In the genomic region with DNA sequence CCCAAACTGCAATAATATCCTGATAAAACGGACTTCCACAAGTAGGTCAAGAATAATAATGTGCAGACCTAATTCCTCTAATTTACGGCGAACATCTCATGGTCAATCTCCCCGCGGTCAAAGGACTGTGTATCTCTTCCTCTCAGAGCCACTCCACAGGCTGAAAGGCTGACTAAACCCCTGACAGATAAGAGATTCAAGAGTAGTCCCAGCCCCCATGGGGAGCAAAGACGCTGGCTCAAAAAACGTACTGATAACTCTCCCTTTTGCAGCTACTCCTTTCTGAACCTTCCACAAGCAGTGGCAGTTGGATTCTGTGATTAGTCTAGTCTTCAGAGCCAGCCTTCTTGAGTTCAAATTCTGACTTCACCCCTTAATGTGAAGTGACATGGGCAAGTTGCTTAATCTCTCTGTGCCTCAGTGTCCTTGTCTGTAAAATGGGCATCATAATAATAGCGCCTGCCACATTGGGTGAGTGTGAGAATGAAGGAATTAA, we compare ENCODE assay signal across 22 cellular contexts. TPM values are rescaled to one million over a fixed set of nuclear protein-coding genes. Genes with fewer than 3 reads are reported as not detected.
A peak's percentile ranks its signal among the peaks of the same experiment; 100 is the strongest.
DNase-seq lines count a peak whose midpoint lies in the region; ATAC-seq and TF ChIP-seq lines count a peak whose summit lies in the region.
"Had no signal": no experiment of that assay in that cellular context is flagged by ENCODE, and none has a peak within 500 bp of the region (broad histone marks: within the 10 kb centered on the region; RNA-seq: fewer than 3 reads in every experiment).

No MANE protein-coding gene starts in this region.

- WGBS in right cardiac atrium = 23% methylated on average over 8 of the region's 8 CpGs
- WGBS in smooth muscle cell (ENCODE audit: low lambda C conversion rate) = 19% methylated on average over 8 of the region's 8 CpGs

- peak overlapping the region; percentile 21; the same call in 1 of the 2 replicates for H3K4me3 ChIP-seq in PC-3 (ENCODE audit: low read length)
- no peak overlapping the region for H3K4me3 ChIP-seq in choroid plexus epithelial cell (ENCODE audit: low read depth, low read length)
- no peak overlapping the region for H3K4me3 ChIP-seq in right cardiac atrium (ENCODE audit: low read length)
- H3K4me3 ChIP-seq in smooth muscle cell = no peak overlapping the region
- H3K4me3 ChIP-seq: GM12878, MG63, SJCRH30, skin epidermis, testis had no signal

- no peaks in the 10 kb centered on the region for H3K79me2 ChIP-seq in PC-3 (ENCODE audit: low read length)
- H3K79me2 ChIP-seq in smooth muscle cell (ENCODE audit: low read depth) = no peaks in the 10 kb centered on the region
- H3K79me2 ChIP-seq: parathyroid adenoma had no signal

- CTCF ChIA-PET in PC-3 (lab: Charles Lee) = interaction anchor here (0.6 to 1.6 kb wide), 5 partner anchors 50 to 1213 kb away, joined by 3 to 6 read pairs (median 3); no protein-coding TSS in a partner anchor
- CTCF ChIA-PET in RWPE1 (lab: Yijun Ruan, JAX) = interaction anchor here (0.6 kb wide), 1 partner anchor 154 kb away, joined by 7 read pairs; no protein-coding TSS in a partner anchor

- no peak for ATAC-seq in PC-3
- ATAC-seq in right cardiac atrium = peak; percentile 73 to 93
- ATAC-seq in GM18520 (IDR thresholded peaks at IDR 0.05; ENCODE audit: unreplicated experiment) = no peak
- ATAC-seq: GM12878 had no signal

- H2AFZ ChIP-seq in PC-3 (ENCODE audit: low read length) = no peak overlapping the region
- H2AFZ ChIP-seq in smooth muscle cell (ENCODE audit: low read depth) = no peak overlapping the region
- H2AFZ ChIP-seq: parathyroid adenoma had no signal

- DNase-seq in PC-3 = no peak
- DNase-seq in choroid plexus epithelial cell (ENCODE audit: low read depth) = peak; percentile 58
- DNase-seq in right cardiac atrium = peak; percentile 37 to 50 (median 40)
- DNase-seq in smooth muscle cell (lab: John Stamatoyannopoulos, UW; ENCODE audit: unreplicated experiment) = no peak
- DNase-seq in activated effector memory CD4-positive, alpha-beta T cell treated with anti-CD3 and anti-CD28 coated beads, Interleukin-2, amount 50 U/mL, for 16 hours = no peak
- no peak for DNase-seq in RWPE1 (ENCODE audit: low spot score)
- DNase-seq: activated CD4-positive, alpha-beta T cell treated with anti-CD3 and anti-CD28 coated beads for 36 hours; BE2C; esophagus squamous epithelium; hippocampal formation; MG63; NCI-H1694; NCI-H446; SJCRH30; stimulated activated CD4-positive, alpha-beta T cell treated with anti-CD3 and anti-CD28 coated beads, Interleukin-4, amount 100 ng/mL, for 4 hours; stimulated activated CD8-positive, alpha-beta memory T cell treated with anti-CD3 and anti-CD28 coated beads, Interleukin-4, amount 100 ng/mL, for 48 hours; testis had no signal

- H3K36me3 ChIP-seq in PC-3 (ENCODE audit: low read depth, low read length) (no peaks in the 10 kb centered on the region), smooth muscle cell (ENCODE audit: low read depth) (no peaks in the 10 kb centered on the region)
- H3K36me3 ChIP-seq: BE2C, esophagus squamous epithelium, MG63, SJCRH30 had no signal

- no TSS peak for BruUV-seq in PC-3 (replicated peaks; lab: Mats Ljungman, UMichigan)

- intact Hi-C loops in PC-3 (cut with micrococcal nuclease) = no loop called here
- intact Hi-C loops in right cardiac atrium (cut with DNase I) = no loop called here

- peak overlapping the region; percentile 99 for H3K27ac ChIP-seq in PC-3 (ENCODE audit: low read length)
- peak overlapping the region; percentile 25 for H3K27ac ChIP-seq in right cardiac atrium (ENCODE audit: low read length)
- H3K27ac ChIP-seq in smooth muscle cell (ENCODE audit: low read depth) = peak overlapping the region; percentile 67
- no peak overlapping the region for H3K27ac ChIP-seq in RWPE1
- H3K27ac ChIP-seq: SJCRH30, testis had no signal

- H3K9me3 ChIP-seq in PC-3 (ENCODE audit: low read length) = no peaks in the 10 kb centered on the region
- H3K9me3 ChIP-seq in right cardiac atrium (ENCODE audit: control insufficient read depth, low read length) = no peaks in the 10 kb centered on the region
- H3K9me3 ChIP-seq in smooth muscle cell (replicated peaks; ENCODE audit: low read depth) = no peaks in the 10 kb centered on the region
- H3K9me3 ChIP-seq: BE2C, esophagus squamous epithelium, MG63, SJCRH30, testis had no signal

- H3F3A ChIP-seq in PC-3 (ENCODE audit: low read length, unreplicated experiment) = peaks cover 4% of the 10 kb centered on the region
- peaks cover 12% of the 10 kb centered on the region for H3F3A ChIP-seq in smooth muscle cell (ENCODE audit: low read depth)

- POLR2A ChIA-PET in PC-3 (lab: Charles Lee; ENCODE audit: unreplicated experiment) = interaction anchor here (0.5 to 0.6 kb wide), 3 partner anchors 76 to 1026 kb away, joined by 3 to 7 read pairs (median 7); no protein-coding TSS in a partner anchor
- POLR2A ChIA-PET in RWPE1 (lab: Yijun Ruan, JAX; ENCODE audit: low non-redundant PET) = no interaction called here

- peaks cover 42% of the 10 kb centered on the region for H3K4me1 ChIP-seq in PC-3 (ENCODE audit: insufficient read depth, low read length)
- H3K4me1 ChIP-seq in right cardiac atrium (ENCODE audit: control insufficient read depth, insufficient read depth, low read length) = peaks cover 1% of the 10 kb centered on the region
- H3K4me1 ChIP-seq in smooth muscle cell (ENCODE audit: low read depth) = peaks cover 8% of the 10 kb centered on the region
- H3K4me1 ChIP-seq: BE2C, parathyroid adenoma, SJCRH30, testis had no signal

- H3K4me2 ChIP-seq in PC-3 (ENCODE audit: low read length) (peak overlapping the region; percentile 86), smooth muscle cell (peak overlapping the region; percentile 76)

- no peaks in the 10 kb centered on the region for H3K9me2 ChIP-seq in PC-3 (replicated peaks; ENCODE audit: low read length)

- H3K27me3 ChIP-seq in PC-3 (ENCODE audit: low read length) (no peaks in the 10 kb centered on the region), right cardiac atrium (ENCODE audit: control insufficient read depth, insufficient read depth) (no peaks in the 10 kb centered on the region), smooth muscle cell (ENCODE audit: low read depth) (no peaks in the 10 kb centered on the region)
- H3K27me3 ChIP-seq: BE2C, esophagus squamous epithelium, MG63, SJCRH30, testis had no signal

- no peak for TF ChIP-seq CTCF in PC-3 (conservative IDR thresholded peaks at IDR 0.05; ENCODE audit: low read depth, low read length)
- TF ChIP-seq CTCF in choroid plexus epithelial cell (conservative IDR thresholded peaks at IDR 0.05; ENCODE audit: low read depth, low read length) = no peak
- no peak for TF ChIP-seq CTCF in smooth muscle cell (IDR thresholded peaks at IDR 0.05; ENCODE audit: borderline replicate concordance, insufficient read depth, poor library complexity, severe bottlenecking)
- no peak for TF ChIP-seq CTCF in RWPE1 (conservative IDR thresholded peaks at IDR 0.05; ENCODE audit: low read depth)

- H3K9ac ChIP-seq in PC-3 (ENCODE audit: low read length) = peak overlapping the region; percentile 85
- H3K9ac ChIP-seq in smooth muscle cell (ENCODE audit: low read depth) = no peak overlapping the region
- H3K9ac ChIP-seq: parathyroid adenoma had no signal

- H4K20me1 ChIP-seq in PC-3 (ENCODE audit: low read length) (no peaks in the 10 kb centered on the region), smooth muscle cell (ENCODE audit: low read depth) (no peaks in the 10 kb centered on the region)

RNA-seq across cellular contexts. Expression of gene IL18R1, which starts 19.7 kb away (rescaled TPM):
- total RNA-seq in PC-3 (2014; rRNA removed) (1.2 and 3.6 TPM in 2 replicates), right cardiac atrium (1 to 10 TPM; 2.7 to 8.1 (median 4.0) TPM), smooth muscle cell (2.2 and 6.0 TPM in 2 replicates)
- polyA plus RNA-seq in right cardiac atrium (2.2 TPM), smooth muscle cell (1.9 and 2.5 TPM in 2 replicates)
- total RNA-seq: myocyte, SJCRH30 had no signal

RNA-seq across cellular contexts. Expression of gene IL1RL1, which starts 24.6 kb away (rescaled TPM):
- total RNA-seq in PC-3 (2014; rRNA removed) = 4.9 and 5.7 TPM in 2 replicates
- 10 to 100 TPM in 1 of 4 donors, 1 to 10 TPM in 3; 1.5 to 28.8 (median 3.9) TPM for total RNA-seq in right cardiac atrium
- 5.7 TPM for polyA plus RNA-seq in right cardiac atrium
- 1.6 and 2.0 TPM in 2 replicates for total RNA-seq in smooth muscle cell
- 1.3 and 1.8 TPM in 2 replicates for polyA plus RNA-seq in smooth muscle cell
- total RNA-seq: myocyte, SJCRH30 had no signal

Comparison
In these comparisons a context has a peak if more than half of its experiments do, and no peak if none do; other contexts are left out.
1. ATAC-seq: peak in right cardiac atrium (2 of 2); none in PC-3 (single experiment) and GM18520 (single experiment).
2. DNase-seq: peak in choroid plexus epithelial cell (single experiment) and right cardiac atrium (3 of 3); none in PC-3 (single experiment), smooth muscle cell (single experiment), activated effector memory CD4-positive, alpha-beta T cell treated with anti-CD3 and anti-CD28 coated beads, Interleukin-2, amount 50 U/mL, for 16 hours (single experiment) and RWPE1 (single experiment).